1 cellular context compared by ENCODE assay signal in the genomic region with DNA sequence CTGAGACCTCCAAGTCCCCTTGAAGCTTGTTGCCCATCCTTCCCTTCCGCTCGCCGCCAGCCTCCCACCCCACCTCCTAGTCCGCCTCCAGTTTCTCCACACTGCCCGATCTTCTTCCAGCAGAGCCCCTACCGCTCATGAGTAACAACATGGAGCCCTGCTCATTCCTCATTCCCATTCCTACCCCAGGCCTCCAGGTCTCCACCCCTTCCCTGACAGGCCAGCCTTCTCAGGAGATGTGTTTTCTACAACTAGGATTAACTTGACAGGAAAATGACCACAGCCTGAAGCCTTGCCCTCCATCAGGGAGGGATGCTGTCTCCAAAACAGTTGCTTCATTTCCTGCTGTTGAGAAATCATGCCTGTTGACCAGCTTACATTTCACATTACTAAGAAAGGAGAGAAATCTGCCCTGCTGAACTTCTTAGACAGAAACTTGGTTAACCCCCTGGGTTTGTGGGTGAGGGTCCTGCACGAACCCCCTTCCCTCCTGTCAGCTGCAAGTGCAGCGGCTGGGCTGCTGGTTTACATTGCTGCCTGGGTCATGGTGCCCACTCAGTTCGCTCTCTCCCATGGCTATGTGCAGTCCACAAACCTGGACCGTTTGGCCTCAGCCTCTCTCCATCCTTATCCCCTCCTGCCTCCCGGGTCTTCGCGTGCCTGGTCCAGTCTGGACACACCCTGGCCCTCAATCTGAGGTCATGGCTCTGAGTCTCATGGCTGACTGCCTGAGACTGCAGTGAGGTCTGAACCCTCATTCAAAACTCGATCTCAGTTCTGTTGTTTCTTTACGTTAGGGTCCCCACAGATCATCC.
TF ChIP-seq lines count a peak whose summit lies in the region.

No MANE protein-coding gene starts in this region.

TF ChIP-seq in IMR-90, 13 proteins besides CTCF, POLR2A, EP300 and RAD21:
- TF ChIP-seq CHD1 (IDR thresholded peaks at IDR 0.05; ENCODE audit: low read depth, low read length): no peak
- TF ChIP-seq FOS (IDR thresholded peaks at IDR 0.05; ENCODE audit: low read depth, low read length): no peak
- TF ChIP-seq CEBPB (IDR thresholded peaks at IDR 0.05; ENCODE audit: low read depth, low read length): peak; percentile 97
TF ChIP-seq in IMR-90: peak in this region for 1.
